8 cellular contexts compared by ENCODE assay signal in the genomic region with DNA sequence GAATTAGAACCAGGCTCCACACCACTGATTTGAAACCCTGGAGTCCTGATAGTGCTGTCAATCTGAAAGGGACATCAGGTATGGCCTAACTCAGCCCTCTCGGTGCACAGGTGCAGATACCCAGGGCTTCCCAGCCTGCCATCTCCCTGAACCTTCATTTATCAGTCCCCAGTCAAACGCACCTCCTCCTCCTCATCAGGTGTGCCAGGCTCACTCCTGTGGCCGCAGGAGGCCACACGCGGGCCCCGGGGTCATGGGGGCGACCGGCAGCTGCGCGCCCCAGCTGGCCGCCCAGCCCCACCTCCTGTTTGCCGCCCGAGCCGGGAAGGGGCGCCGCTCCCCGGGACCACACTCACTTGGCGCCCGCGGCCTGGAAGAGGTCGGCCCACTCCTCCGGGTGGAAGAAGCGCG. TPM values are rescaled to one million over a fixed set of nuclear protein-coding genes. Genes with fewer than 3 reads are reported as not detected.
DNase-seq lines count a peak whose midpoint lies in the region; ATAC-seq and TF ChIP-seq lines count a peak whose summit lies in the region.

No MANE protein-coding gene starts in this region.

- in situ Hi-C loops in IMR-90 (cut with MboI; ENCODE audit: low sequenced_read_pairs), result no loop called here

- no peaks in the 10 kb centered on the region for H3K4me1 ChIP-seq in IMR-90 (ENCODE audit: control insufficient read depth, insufficient read depth, low read length)
- H3K4me1 ChIP-seq in mucosa of rectum (ENCODE audit: control insufficient read depth in 2 of 2, insufficient read depth in 2 of 2, low read length in 2 of 2), result peaks cover 7 to 23% of the 10 kb centered on the region in 2 donors

- H3K18ac ChIP-seq in IMR-90 (ENCODE audit: low read depth, low read length), result no peak overlapping the region

- no peaks in the 10 kb centered on the region for H3K9me3 Mint-ChIP-seq in central memory CD8-positive, alpha-beta T cell

- no peak for TF ChIP-seq RAD21 in IMR-90 (IDR thresholded peaks at IDR 0.05; ENCODE audit: low read length)

- CTCF ChIA-PET in IMR-90 (lab: Yijun Ruan, JAX), result no interaction called here

- no peaks in the 10 kb centered on the region for H3K79me1 ChIP-seq in IMR-90 (ENCODE audit: low read depth in 1 of 2, low read length in 2 of 2)

- peaks cover 16% of the 10 kb centered on the region for H3K36me3 Mint-ChIP-seq in central memory CD8-positive, alpha-beta T cell (ENCODE audit: insufficient read depth)

- no peaks in the 10 kb centered on the region for H4K20me1 ChIP-seq in IMR-90 (ENCODE audit: insufficient read depth, low read length)

- 5% methylated on average over 14 of the region's 24 CpGs; no CpG with 5 or more reads in 1 of the 2 experiments for WGBS in IMR-90 (ENCODE audit: extremely low coverage in 2 of 2, insufficient read length in 1 of 2), 2 experiments

- H3K56ac ChIP-seq in IMR-90 (ENCODE audit: extremely low read depth, insufficient read depth, low read length), result no peak overlapping the region

- no peaks in the 10 kb centered on the region for H3K9me1 ChIP-seq in IMR-90 (ENCODE audit: insufficient read depth, low read length)

- H2AK5ac ChIP-seq in IMR-90 (ENCODE audit: low read depth, low read length), result no peak overlapping the region

- H3K36me3 ChIP-seq in IMR-90 (ENCODE audit: control insufficient read depth, insufficient read depth, low read length), result no peaks in the 10 kb centered on the region
- peaks cover 10 to 17% of the 10 kb centered on the region in 2 donors for H3K36me3 ChIP-seq in mucosa of rectum (ENCODE audit: control insufficient read depth in 2 of 2, insufficient read depth in 2 of 2, low read length in 2 of 2)

- intact Hi-C loops in IMR-90 (cut with micrococcal nuclease), result no loop called here

- peaks cover 26% of the 10 kb centered on the region for H3K4me1 Mint-ChIP-seq in central memory CD8-positive, alpha-beta T cell

- H2BK20ac ChIP-seq in IMR-90 (ENCODE audit: low read depth, low read length), result no peak overlapping the region

- H2BK15ac ChIP-seq in IMR-90 (ENCODE audit: low read depth, low read length), result no peak overlapping the region

- no peak for TF ChIP-seq CTCF in IMR-90 (conservative IDR thresholded peaks at IDR 0.05; ENCODE audit: low read depth, low read length)

- no peak overlapping the region for H4K8ac ChIP-seq in IMR-90 (ENCODE audit: low read depth in 2 of 2, low read length in 2 of 2)

- no peak overlapping the region for H3K14ac ChIP-seq in IMR-90 (replicated peaks; ENCODE audit: low read depth, low read length)

- peak; percentile 5 for DNase-seq in stimulated activated CD8-positive, alpha-beta memory T cell treated with anti-CD3 and anti-CD28 coated beads, Interleukin-15, amount 100 ng/mL, for 24 hours (ENCODE audit: low read depth)
- no peak for DNase-seq in stimulated activated CD8-positive, alpha-beta memory T cell treated with anti-CD3 and anti-CD28 coated beads, Interleukin-4, amount 100 ng/mL, for 48 hours
- DNase-seq in IMR-90, result no peak
- no peak for DNase-seq in central memory CD8-positive, alpha-beta T cell (ENCODE audit: low spot score in 2 of 2)
- DNase-seq in SIG-M5 (lab: John Stamatoyannopoulos, UW), result no peak
- no peak for DNase-seq in KG1 (lab: John Stamatoyannopoulos, UW)
- DNase-seq in ureter (ENCODE audit: low spot score), result no peak

- H2BK5ac ChIP-seq in IMR-90 (ENCODE audit: low read depth, low read length, poor library complexity, severe bottlenecking), result no peak overlapping the region

- dilution Hi-C loops in IMR-90 (cut with HindIII; ENCODE audit: low sequenced_read_pairs, unreplicated experiment), result no loop called here

- no peak overlapping the region for H4K91ac ChIP-seq in IMR-90 (ENCODE audit: insufficient read depth, low read depth, low read length)

- no peak for ATAC-seq in IMR-90 (ENCODE audit: low read depth)
- peak; percentile 24 for ATAC-seq in central memory CD8-positive, alpha-beta T cell (replicated peaks; ENCODE audit: extremely low read depth, poor library complexity, severe bottlenecking)

- no peak overlapping the region for H3K4ac ChIP-seq in IMR-90 (ENCODE audit: low read depth, low read length)

- BruUV-seq in IMR-90 (replicated peaks; lab: Mats Ljungman, UMichigan), result no TSS peak

- H3K27me3 Mint-ChIP-seq in central memory CD8-positive, alpha-beta T cell, result no peaks in the 10 kb centered on the region

- peak overlapping the region; percentile 42 for H2AK9ac ChIP-seq in IMR-90 (replicated peaks; ENCODE audit: low read depth, low read length, poor library complexity)

- H3K4me2 ChIP-seq in IMR-90 (ENCODE audit: low read depth, low read length), result peak overlapping the region; percentile 78

- no peak overlapping the region for H4K5ac ChIP-seq in IMR-90 (ENCODE audit: low read depth, low read length)

- H2AFZ ChIP-seq in IMR-90 (replicated peaks; ENCODE audit: low read length, poor library complexity), result peak overlapping the region; percentile 96

- H3K27ac ChIP-seq in IMR-90 (ENCODE audit: insufficient read depth, low read length) (no peak overlapping the region), mucosa of rectum (ENCODE audit: low read depth in 2 of 2, low read length in 2 of 2) (peak overlapping the region; percentile 78 to 79)

- H3K27me3 ChIP-seq in IMR-90 (ENCODE audit: control insufficient read depth, insufficient read depth, low read length), result peaks cover 24% of the 10 kb centered on the region
- no peaks in the 10 kb centered on the region for H3K27me3 ChIP-seq in mucosa of rectum (ENCODE audit: control insufficient read depth in 2 of 2, insufficient read depth in 2 of 2, low read length in 2 of 2)

- POLR2A ChIA-PET in IMR-90 (lab: Charles Lee; ENCODE audit: unreplicated experiment), result no interaction called here

- TF ChIP-seq POLR2A in IMR-90 (IDR thresholded peaks at IDR 0.05; ENCODE audit: low read depth, low read length), result no peak

- peak overlapping the region; percentile 49 for H3K27ac Mint-ChIP-seq in central memory CD8-positive, alpha-beta T cell (ENCODE audit: low read depth)

- H2BK120ac ChIP-seq in IMR-90 (ENCODE audit: low read depth, low read length), result no peak overlapping the region

- peak overlapping the region; percentile 82 for H3K4me3 Mint-ChIP-seq in central memory CD8-positive, alpha-beta T cell

- no peak overlapping the region for H3K9ac ChIP-seq in IMR-90 (ENCODE audit: low read depth, low read length)
- peak overlapping the region; percentile 86 for H3K9ac ChIP-seq in mucosa of rectum (ENCODE audit: low read depth in 1 of 2, low read length in 2 of 2)

- H3K4me3 ChIP-seq in IMR-90 (ENCODE audit: insufficient read depth, low read depth, low read length) (peak overlapping the region; percentile 61), mucosa of rectum (ENCODE audit: low read length in 2 of 2) (peak overlapping the region; percentile 76 to 81)

- H3K23ac ChIP-seq in IMR-90 (ENCODE audit: low read depth, low read length), result no peak overlapping the region

- H3K9me3 ChIP-seq in IMR-90 (ENCODE audit: control insufficient read depth, insufficient read depth, low read length), result no peaks in the 10 kb centered on the region; the same call in 1 of the 2 replicates
- H3K9me3 ChIP-seq in mucosa of rectum (ENCODE audit: control insufficient read depth in 2 of 2, low read length in 2 of 2), result no peaks in the 10 kb centered on the region

TF ChIP-seq in IMR-90, 13 proteins besides CTCF, POLR2A, EP300 and RAD21:
- TF ChIP-seq RCOR1 (IDR thresholded peaks at IDR 0.05; ENCODE audit: insufficient replicate concordance, low read length), result no peak
- no peak for TF ChIP-seq SMC3 (IDR thresholded peaks at IDR 0.05; ENCODE audit: low read depth, low read length)
- TF ChIP-seq RFX5 (IDR thresholded peaks at IDR 0.05; ENCODE audit: low read depth, low read length), result no peak
- no peak for TF ChIP-seq MAZ (IDR thresholded peaks at IDR 0.05; ENCODE audit: borderline replicate concordance, low read depth, low read length)
- TF ChIP-seq MXI1 (IDR thresholded peaks at IDR 0.05; ENCODE audit: borderline replicate concordance, low read depth, low read length), result no peak
- no peak for TF ChIP-seq FOS (IDR thresholded peaks at IDR 0.05; ENCODE audit: low read depth, low read length)
- no peak for TF ChIP-seq CEBPB (IDR thresholded peaks at IDR 0.05; ENCODE audit: low read depth, low read length)
- no peak for TF ChIP-seq MAFK (IDR thresholded peaks at IDR 0.05; ENCODE audit: low read depth, low read length)
- TF ChIP-seq, protein P1, sequence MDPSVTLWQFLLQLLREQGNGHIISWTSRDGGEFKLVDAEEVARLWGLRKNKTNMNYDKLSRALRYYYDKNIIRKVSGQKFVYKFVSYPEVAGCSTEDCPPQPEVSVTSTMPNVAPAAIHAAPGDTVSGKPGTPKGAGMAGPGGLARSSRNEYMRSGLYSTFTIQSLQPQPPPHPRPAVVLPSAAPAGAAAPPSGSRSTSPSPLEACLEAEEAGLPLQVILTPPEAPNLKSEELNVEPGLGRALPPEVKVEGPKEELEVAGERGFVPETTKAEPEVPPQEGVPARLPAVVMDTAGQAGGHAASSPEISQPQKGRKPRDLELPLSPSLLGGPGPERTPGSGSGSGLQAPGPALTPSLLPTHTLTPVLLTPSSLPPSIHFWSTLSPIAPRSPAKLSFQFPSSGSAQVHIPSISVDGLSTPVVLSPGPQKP (IDR thresholded peaks at IDR 0.05; ENCODE audit: borderline replicate concordance, low read depth, low read length), result no peak
- no peak for TF ChIP-seq NFE2L2 (IDR thresholded peaks at IDR 0.05; ENCODE audit: low read depth, low read length)
- no peak for TF ChIP-seq CHD1 (IDR thresholded peaks at IDR 0.05; ENCODE audit: low read depth, low read length)

RNA-seq across cellular contexts. Expression of a gene that starts 0.5 kb away (rescaled TPM):
- 2.8 and 2.9 TPM in 2 replicates for total RNA-seq in IMR-90 (2012; rRNA removed)
- polyA plus RNA-seq in IMR-90 (2012; rRNA removed), result 2.5 and 3.5 TPM in 2 replicates
- 1.7 and 2.7 TPM in 2 replicates for polyA plus RNA-seq in IMR-90 (2012; cell fraction: cytosol; rRNA removed)
- polyA plus RNA-seq in IMR-90 (2012; cell fraction: nucleus; rRNA removed; ENCODE audit: low replicate concordance), result 0.67 and 3.0 TPM in 2 replicates
- 72.3 TPM for total RNA-seq in ureter

RNA-seq across cellular contexts. Expression of a gene that starts 42.3 kb away (rescaled TPM):
- total RNA-seq in IMR-90 (2012; rRNA removed) (31.9 and 33.5 TPM in 2 replicates), ureter (54.1 TPM)
- 25.3 and 30.6 TPM in 2 replicates for polyA plus RNA-seq in IMR-90 (2012; rRNA removed)
- polyA plus RNA-seq in IMR-90 (2012; cell fraction: cytosol; rRNA removed), result 15.7 and 28.3 TPM in 2 replicates
- 17.3 and 23.9 TPM in 2 replicates for polyA plus RNA-seq in IMR-90 (2012; cell fraction: nucleus; rRNA removed; ENCODE audit: low replicate concordance)

RNA-seq across cellular contexts. Expression of a gene that starts 45.6 kb away (rescaled TPM):
- total RNA-seq in IMR-90 (2012; rRNA removed), result not detected in 2 replicates
- not detected in 2 replicates for polyA plus RNA-seq in IMR-90 (2012; rRNA removed)
- not detected in 2 replicates for polyA plus RNA-seq in IMR-90 (2012; cell fraction: cytosol; rRNA removed)
- polyA plus RNA-seq in IMR-90 (2012; cell fraction: nucleus; rRNA removed; ENCODE audit: low replicate concordance), result not detected in 2 replicates
- total RNA-seq in ureter, result not detected

Comparison
In these comparisons a context has a peak if more than half of its experiments do, and no peak if none do; other contexts are left out.
1. RNA of a gene that starts 0.5 kb away (total RNA-seq): 72.3 TPM in ureter (single experiment); 2.8 to 2.9 TPM in IMR-90; every median in the first group is over 10 times any median in the second.